ENCODE assay signal across 1 cellular context in genomic region chr19:37095859-37096258, GRCh38.
A peak's percentile ranks its signal among the peaks of the same experiment; 100 is the strongest.
TF ChIP-seq lines count a peak whose summit lies in the region.

No MANE protein-coding gene starts in this region.

TF ChIP-seq in HEK293, 187 proteins besides CTCF, POLR2A, EP300 and RAD21 (continued from another document):
- TF ChIP-seq SETDB1 (IDR thresholded peaks at IDR 0.05; ENCODE audit: insufficient read length, low read length) (peak; percentile 50), ZNF654 (tag by site-specific recombination; IDR thresholded peaks at IDR 0.05; ENCODE audit: low read depth) (no peak), ZNF843 (tag by site-specific recombination; IDR thresholded peaks at IDR 0.05) (no peak), ZNF132 (tag by site-specific recombination; IDR thresholded peaks at IDR 0.05; ENCODE audit: borderline replicate concordance) (no peak), HOXD13 (CRISPR knock-in tag; IDR thresholded peaks at IDR 0.05; ENCODE audit: borderline replicate concordance) (no peak), ZNF558 (tag by site-specific recombination; IDR thresholded peaks at IDR 0.05) (0 out of 2 replicates have a peak, but pooled peaks have one; percentile 22), ZFHX2 (tag by site-specific recombination; conservative IDR thresholded peaks at IDR 0.05) (no peak)
